8 cellular contexts compared by ENCODE assay signal in the genomic region with DNA sequence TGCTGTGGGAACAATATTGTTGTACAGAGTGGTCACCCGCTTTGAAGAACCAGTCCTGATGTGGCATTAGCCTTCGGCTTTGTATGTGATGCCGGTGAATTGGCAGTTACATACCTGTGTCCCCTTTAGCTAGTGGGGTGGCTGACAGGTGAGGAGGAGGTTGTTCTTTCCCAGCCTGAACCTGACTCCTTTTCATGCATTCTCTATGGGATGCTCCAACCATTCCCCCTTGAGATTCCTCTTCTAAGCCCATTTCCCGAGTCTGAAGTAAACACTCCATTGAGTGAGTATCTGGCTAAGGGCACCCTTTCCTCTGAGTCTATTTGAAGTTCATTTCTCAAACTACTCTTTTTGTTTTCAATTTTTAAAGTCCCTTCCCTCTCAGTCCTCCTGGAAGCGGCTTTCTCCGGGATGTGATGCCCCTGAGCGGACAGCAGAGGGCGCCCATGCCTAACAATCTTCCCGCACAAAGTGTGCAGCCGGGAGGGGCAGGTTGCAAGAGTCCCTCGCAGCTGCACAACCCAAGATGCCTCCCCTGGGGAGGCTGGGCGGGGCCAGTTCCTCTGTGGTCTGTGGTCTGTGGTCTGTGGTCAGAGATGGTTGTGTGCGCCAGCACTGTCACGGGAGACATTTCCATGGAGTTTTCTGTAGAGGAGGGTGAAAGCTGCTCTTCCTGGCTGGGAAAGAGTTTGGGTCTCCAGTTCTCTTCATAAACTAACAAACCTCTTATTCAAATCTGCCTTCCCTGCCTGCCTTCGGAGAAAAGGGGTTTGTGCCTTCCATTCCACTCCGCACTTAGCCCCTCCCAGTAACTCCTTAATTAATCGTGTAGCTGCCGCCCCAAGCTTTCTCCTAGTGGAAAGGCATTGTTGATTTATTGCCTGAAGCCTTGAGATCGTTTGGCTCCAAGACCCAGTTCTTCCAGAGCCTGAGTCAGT. TPM values are rescaled to one million over a fixed set of nuclear protein-coding genes. Genes with fewer than 3 reads are reported as not detected.
DNase-seq lines count a peak whose midpoint lies in the region; ATAC-seq, FAIRE-seq and TF ChIP-seq lines count a peak whose summit lies in the region.

No MANE protein-coding gene starts in this region.

- peaks cover 7% of the 10 kb centered on the region for H3K4me1 Mint-ChIP-seq in WTC11

- FAIRE-seq in bronchial epithelial cell (lab: Jason Lieb, UNC): peak; percentile 72

- DNase-seq in AG10803 (ENCODE audit: low read depth) (peak; percentile 96), NCI-H2171 treated with DMSO at 0.1 percent for 48 hours (lab: John Stamatoyannopoulos, UW) (peak; percentile 76), WTC11 (ENCODE audit: low spot score) (peak; percentile 84), bronchial epithelial cell (ENCODE audit: low read depth) (peak; percentile 49), kidney epithelial cell (ENCODE audit: low read depth) (peak; percentile 71)
- DNase-seq in stimulated activated CD4-positive, alpha-beta T cell treated with anti-CD3 and anti-CD28 coated beads, Interleukin-1b, Interleukin-23, amount 100 ng/mL, for 4 hours (ENCODE audit: low read depth in 2 of 2): peak; percentile 66 to 83

- H3K4me3 ChIP-seq in AG10803 (ENCODE audit: low read length) (peak overlapping the region; percentile 29), bronchial epithelial cell (ENCODE audit: low read depth, low read length) (no peak overlapping the region), kidney epithelial cell (ENCODE audit: low read depth, low read length) (no peak overlapping the region)

- H3K36me3 ChIP-seq in bronchial epithelial cell (ENCODE audit: control insufficient read depth, insufficient read depth, low read length) (no peaks in the 10 kb centered on the region), kidney epithelial cell (ENCODE audit: control insufficient read depth, insufficient read depth, low read length) (no peaks in the 10 kb centered on the region)

- TF ChIP-seq CTCF in AG10803 (conservative IDR thresholded peaks at IDR 0.05; ENCODE audit: low read length) (peak; percentile 91), WTC11 (IDR thresholded peaks at IDR 0.05) (peak; percentile 87), bronchial epithelial cell (IDR thresholded peaks at IDR 0.05; ENCODE audit: insufficient read depth, low read length, severe bottlenecking) (peak; percentile 88), kidney epithelial cell (IDR thresholded peaks at IDR 0.05; ENCODE audit: insufficient read depth, low read length, poor library complexity, severe bottlenecking) (peak; percentile 96)

- no peaks in the 10 kb centered on the region for H3K9me3 Mint-ChIP-seq in WTC11

- H3K27me3 ChIP-seq in bronchial epithelial cell (ENCODE audit: control insufficient read depth, insufficient read depth, low read length): peaks cover 6% of the 10 kb centered on the region
- H3K27me3 ChIP-seq in kidney epithelial cell (ENCODE audit: control insufficient read depth, insufficient read depth, low read length): peaks cover 21% of the 10 kb centered on the region

- peak overlapping the region; percentile 64 for H3K4me3 Mint-ChIP-seq in WTC11

- no peak overlapping the region for H3K27ac Mint-ChIP-seq in WTC11

- peaks cover 24% of the 10 kb centered on the region for H3K27me3 Mint-ChIP-seq in WTC11 (ENCODE audit: low read depth)

- ATAC-seq in GM18873 (IDR thresholded peaks at IDR 0.05; ENCODE audit: low FRiP score, unreplicated experiment) (peak; percentile 98), HG03135 (IDR thresholded peaks at IDR 0.05; ENCODE audit: unreplicated experiment) (peak; percentile 99), WTC11 (peak; percentile 99)

- CTCF ChIA-PET in WTC11 (lab: Charles Lee): interaction anchor here (0.7 to 4.0 kb wide), 27 partner anchors 8 to 305 kb away, joined by 3 to 38 read pairs (median 4); a partner anchor contains a TSS

- no peaks in the 10 kb centered on the region for H3K36me3 Mint-ChIP-seq in WTC11

- POLR2A ChIA-PET in WTC11 (lab: Charles Lee): interaction anchor here (0.7 kb wide), 1 partner anchor 456 kb away, joined by 3 read pairs; no protein-coding TSS in a partner anchor

TF ChIP-seq in WTC11, 78 proteins besides CTCF, POLR2A, EP300 and RAD21:
- TF ChIP-seq, protein P1, sequence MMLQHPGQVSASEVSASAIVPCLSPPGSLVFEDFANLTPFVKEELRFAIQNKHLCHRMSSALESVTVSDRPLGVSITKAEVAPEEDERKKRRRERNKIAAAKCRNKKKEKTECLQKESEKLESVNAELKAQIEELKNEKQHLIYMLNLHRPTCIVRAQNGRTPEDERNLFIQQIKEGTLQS (CRISPR knock-in tag; conservative IDR thresholded peaks at IDR 0.05): no peak
- TF ChIP-seq OVOL2 (CRISPR knock-in tag; IDR thresholded peaks at IDR 0.05; ENCODE audit: borderline replicate concordance): no peak
- TF ChIP-seq TEAD1 (CRISPR knock-in tag; IDR thresholded peaks at IDR 0.05): 0 out of 2 replicates have a peak, but pooled peaks have one; percentile 51
- TF ChIP-seq SP1 (CRISPR knock-in tag; conservative IDR thresholded peaks at IDR 0.05): peak; percentile 65; the same call in 1 of the 2 replicates
- no peak for TF ChIP-seq KAT7 (CRISPR knock-in tag; IDR thresholded peaks at IDR 0.05; ENCODE audit: borderline replicate concordance)
- no peak for TF ChIP-seq ATF1 (CRISPR knock-in tag; IDR thresholded peaks at IDR 0.05)
- no peak for TF ChIP-seq NFATC4 (CRISPR knock-in tag; IDR thresholded peaks at IDR 0.05)
- no peak for TF ChIP-seq NR1H2 (CRISPR knock-in tag; IDR thresholded peaks at IDR 0.05)
- no peak for TF ChIP-seq EMX1 (CRISPR knock-in tag; IDR thresholded peaks at IDR 0.05)
- TF ChIP-seq, protein P2, sequence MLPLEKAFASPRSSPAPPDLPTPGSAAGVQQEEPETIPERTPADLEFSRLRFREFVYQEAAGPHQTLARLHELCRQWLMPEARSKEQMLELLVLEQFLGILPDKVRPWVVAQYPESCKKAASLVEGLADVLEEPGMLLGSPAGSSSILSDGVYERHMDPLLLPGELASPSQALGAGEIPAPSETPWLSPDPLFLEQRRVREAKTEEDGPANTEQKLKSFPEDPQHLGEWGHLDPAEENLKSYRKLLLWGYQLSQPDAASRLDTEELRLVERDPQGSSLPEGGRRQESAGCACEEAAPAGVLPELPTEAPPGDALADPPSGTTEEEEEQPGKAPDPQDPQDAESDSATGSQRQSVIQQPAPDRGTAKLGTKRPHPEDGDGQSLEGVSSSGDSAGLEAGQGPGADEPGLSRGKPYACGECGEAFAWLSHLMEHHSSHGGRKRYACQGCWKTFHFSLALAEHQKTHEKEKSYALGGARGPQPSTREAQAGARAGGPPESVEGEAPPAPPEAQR (CRISPR knock-in tag; IDR thresholded peaks at IDR 0.05): no peak
- TF ChIP-seq, protein P3, sequence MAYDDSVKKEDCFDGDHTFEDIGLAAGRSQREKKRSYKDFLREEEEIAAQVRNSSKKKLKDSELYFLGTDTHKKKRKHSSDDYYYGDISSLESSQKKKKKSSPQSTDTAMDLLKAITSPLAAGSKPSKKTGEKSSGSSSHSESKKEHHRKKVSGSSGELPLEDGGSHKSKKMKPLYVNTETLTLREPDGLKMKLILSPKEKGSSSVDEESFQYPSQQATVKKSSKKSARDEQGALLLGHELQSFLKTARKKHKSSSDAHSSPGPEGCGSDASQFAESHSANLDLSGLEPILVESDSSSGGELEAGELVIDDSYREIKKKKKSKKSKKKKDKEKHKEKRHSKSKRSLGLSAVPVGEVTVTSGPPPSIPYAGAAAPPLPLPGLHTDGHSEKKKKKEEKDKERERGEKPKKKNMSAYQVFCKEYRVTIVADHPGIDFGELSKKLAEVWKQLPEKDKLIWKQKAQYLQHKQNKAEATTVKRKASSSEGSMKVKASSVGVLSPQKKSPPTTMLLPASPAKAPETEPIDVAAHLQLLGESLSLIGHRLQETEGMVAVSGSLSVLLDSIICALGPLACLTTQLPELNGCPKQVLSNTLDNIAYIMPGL (CRISPR knock-in tag; IDR thresholded peaks at IDR 0.05): 0 out of 2 replicates have a peak, but pooled peaks have one; percentile 33
- TF ChIP-seq, protein P4, sequence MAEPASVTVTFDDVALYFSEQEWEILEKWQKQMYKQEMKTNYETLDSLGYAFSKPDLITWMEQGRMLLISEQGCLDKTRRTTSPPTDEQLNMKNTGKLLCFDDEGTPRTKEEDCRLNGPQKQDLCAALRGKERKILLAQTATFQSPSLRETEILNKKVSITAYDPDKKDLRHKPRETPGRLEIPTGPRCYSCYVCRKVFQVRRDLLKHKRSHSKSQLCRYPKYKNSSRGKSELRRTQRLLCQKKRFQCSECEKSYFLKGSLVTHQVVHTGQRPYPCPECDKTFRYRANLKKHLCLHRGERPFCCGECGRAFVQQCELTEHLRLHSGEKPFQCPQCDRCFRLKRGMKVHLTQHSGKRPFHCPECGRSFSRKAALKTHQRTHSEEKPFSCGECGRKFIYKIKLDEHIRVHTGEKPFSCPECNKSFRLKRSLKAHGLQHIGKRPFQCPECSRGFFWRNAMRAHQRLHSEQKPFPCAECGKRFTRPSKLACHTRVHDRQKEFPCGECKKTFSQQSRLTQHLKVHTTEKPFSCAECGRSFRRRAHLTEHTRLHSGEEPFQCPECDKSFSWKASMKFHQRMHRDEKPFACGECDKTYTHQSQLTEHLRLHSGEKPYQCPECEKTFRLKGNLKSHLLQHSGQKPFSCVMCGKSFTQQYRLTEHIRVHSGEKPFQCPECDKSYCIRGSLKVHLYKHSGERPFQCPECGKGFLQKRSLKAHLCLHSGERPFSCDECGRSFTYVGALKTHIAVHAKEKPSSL (CRISPR knock-in tag; conservative IDR thresholded peaks at IDR 0.05): no peak
- TF ChIP-seq, protein P5, sequence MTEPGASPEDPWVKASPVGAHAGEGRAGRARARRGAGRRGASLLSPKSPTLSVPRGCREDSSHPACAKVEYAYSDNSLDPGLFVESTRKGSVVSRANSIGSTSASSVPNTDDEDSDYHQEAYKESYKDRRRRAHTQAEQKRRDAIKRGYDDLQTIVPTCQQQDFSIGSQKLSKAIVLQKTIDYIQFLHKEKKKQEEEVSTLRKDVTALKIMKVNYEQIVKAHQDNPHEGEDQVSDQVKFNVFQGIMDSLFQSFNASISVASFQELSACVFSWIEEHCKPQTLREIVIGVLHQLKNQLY (CRISPR knock-in tag; IDR thresholded peaks at IDR 0.05): no peak
- TF ChIP-seq ETV6 (CRISPR knock-in tag; IDR thresholded peaks at IDR 0.05): peak; percentile 57; the same call in 1 of the 2 replicates

RNA-seq across cellular contexts. Expression of a gene that starts 36.4 kb away (rescaled TPM):
- total RNA-seq in WTC11 (2021): not detected in 3 replicates
- not detected in 2 replicates for total RNA-seq in bronchial epithelial cell
- total RNA-seq in kidney epithelial cell: not detected in 2 replicates

RNA-seq across cellular contexts. Expression of a gene that starts 52.0 kb away (rescaled TPM):
- not detected in 3 replicates for total RNA-seq in WTC11 (2021)
- not detected in 2 replicates for total RNA-seq in bronchial epithelial cell
- total RNA-seq in kidney epithelial cell: not detected in 2 replicates
